ENCODE assay signal across 18 cellular contexts in the genomic region with DNA sequence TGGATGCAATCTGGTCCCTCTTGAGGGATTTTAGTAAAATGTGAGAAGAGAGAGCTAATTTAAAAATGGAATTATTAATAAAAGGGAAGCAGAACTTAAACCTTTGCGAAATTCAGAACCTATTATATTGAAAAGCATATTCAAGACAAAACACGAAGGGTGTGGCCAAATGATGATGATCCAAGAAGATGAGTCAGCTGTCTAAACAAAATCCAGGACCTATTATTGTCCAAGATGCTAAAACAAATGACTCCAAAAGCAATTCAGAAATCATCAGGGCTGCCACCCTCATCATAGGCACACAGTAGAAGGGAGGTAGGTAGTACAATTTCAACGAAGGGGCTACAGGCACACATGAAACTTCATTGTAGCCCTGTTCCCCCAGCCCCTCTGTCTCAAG.
DNase-seq lines count a peak whose midpoint lies in the region; ATAC-seq and TF ChIP-seq lines count a peak whose summit lies in the region.
"Had no signal": no experiment of that assay in that cellular context is flagged by ENCODE, and none has a peak within 500 bp of the region (broad histone marks: within the 10 kb centered on the region; RNA-seq: fewer than 3 reads in every experiment).

No MANE protein-coding gene starts in this region.

- DNase-seq in AG08395 (ENCODE audit: low spot score) (peak; percentile 14), HCEC 1CT (peak; percentile 28), epithelial cell of esophagus (ENCODE audit: low read depth) (peak; percentile 13), sciatic nerve (ENCODE audit: low spot score) (no peak), GDM1 (lab: John Stamatoyannopoulos, UW) (no peak), NCI-H1417 (lab: John Stamatoyannopoulos, UW) (no peak)
- DNase-seq in activated CD4-positive, alpha-beta T cell treated with anti-CD3 and anti-CD28 coated beads for 48 hours = no peak
- DNase-seq: DND-41; IMR-90; MG63; NCI-H1048; NCI-H1436 treated with DMSO at 0.1 percent for 48 hours; NCI-H2029 treated with DMSO at 0.1 percent for 48 hours; NCI-H2171; NCI-H526; NK-92 treated with Interleukin-12 subunit alpha and Interleukin-12 subunit beta, amount 100 ng/mL, for 24 hours had no signal

- H3K4me3 ChIP-seq in epithelial cell of esophagus (ENCODE audit: low read length) = no peak overlapping the region
- H3K4me3 ChIP-seq: MG63, SK-N-MC had no signal

- peak; percentile 41 for ATAC-seq in sciatic nerve
- ATAC-seq: Right ventricle myocardium inferior had no signal

- intact Hi-C loops in sciatic nerve (cut with DNase I) = loop anchor here (5.0 kb wide), 1 partner anchor 1969 kb away; no protein-coding TSS in a partner anchor

- TF ChIP-seq CTCF in epithelial cell of esophagus (IDR thresholded peaks at IDR 0.05; ENCODE audit: insufficient read depth, low read depth, low read length, missing control alignments) = no peak

Comparison
In these comparisons a context has a peak if more than half of its experiments do, and no peak if none do; other contexts are left out.
1. DNase-seq: peak in AG08395 (single experiment), HCEC 1CT (single experiment) and epithelial cell of esophagus (single experiment); none in sciatic nerve (single experiment), activated CD4-positive, alpha-beta T cell treated with anti-CD3 and anti-CD28 coated beads for 48 hours (single experiment), GDM1 (single experiment) and NCI-H1417 (0 of 3).